Comparison of ENCODE assay signal across 9 cellular contexts in the genomic region with DNA sequence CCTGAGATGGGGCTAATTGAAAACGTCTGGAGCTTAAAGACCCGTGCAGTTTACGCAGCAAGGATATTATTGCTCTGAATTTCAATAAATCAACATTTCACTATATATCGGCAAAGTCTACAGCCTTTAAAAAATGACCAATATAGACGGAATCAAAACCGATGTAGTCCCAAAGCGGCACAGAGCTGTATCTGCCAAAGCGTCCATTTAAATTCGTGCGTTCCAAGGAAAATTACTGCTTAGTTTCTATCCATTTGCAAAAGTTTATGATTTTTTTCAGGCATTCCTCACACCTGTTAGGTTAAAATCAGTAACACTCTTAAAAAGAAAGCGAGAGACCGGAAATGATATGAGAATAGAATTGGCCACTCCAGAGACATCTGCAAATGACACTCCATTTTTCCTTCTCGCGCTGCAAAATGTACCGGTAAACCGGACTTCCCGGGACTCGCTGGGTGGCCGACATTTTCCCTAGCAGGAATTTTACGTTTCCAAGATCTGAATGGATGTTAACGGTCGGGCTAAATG. TPM values are rescaled to one million over a fixed set of nuclear protein-coding genes. Genes with fewer than 3 reads are reported as not detected.
DNase-seq lines count a peak whose midpoint lies in the region; ATAC-seq, FAIRE-seq and TF ChIP-seq lines count a peak whose summit lies in the region.
"Had no signal": no experiment of that assay in that cellular context is flagged by ENCODE, and none has a peak within 500 bp of the region (broad histone marks: within the 10 kb centered on the region; RNA-seq: fewer than 3 reads in every experiment).

No MANE protein-coding gene starts in this region.

- ATAC-seq in HG02840 (IDR thresholded peaks at IDR 0.05; ENCODE audit: low FRiP score, unreplicated experiment) (peak; percentile 8), GM19328 (IDR thresholded peaks at IDR 0.05; ENCODE audit: unreplicated experiment) (no peak)

- H3K27ac ChIP-seq in RWPE1 (peak overlapping the region; percentile 96), esophagus muscularis mucosa (replicated peaks in 1 of 4) (peak overlapping the region; percentile 96 to 100 (median 97))

- 4% methylated on average over 22 of the region's 22 CpGs for WGBS in esophagus muscularis mucosa

- peak; percentile 49 for FAIRE-seq in GM18507 (lab: Jason Lieb, UNC)

- no peak for DNase-seq in GM18507 (ENCODE audit: extremely low spot score, insufficient read length, low read depth)
- DNase-seq in RWPE1 (ENCODE audit: low spot score), result no peak
- no peak for DNase-seq in esophagus muscularis mucosa (ENCODE audit: extremely low spot score)
- DNase-seq in neural crest cell (ENCODE audit: low read depth, low spot score), result no peak
- DNase-seq in KG1 (lab: John Stamatoyannopoulos, UW), result no peak
- DNase-seq in GF-D8 (lab: John Stamatoyannopoulos, UW), result no peak

- peak overlapping the region; percentile 100 for H3K27ac Mint-ChIP-seq in neural crest cell (ENCODE audit: unreplicated experiment)

- H3K27me3 Mint-ChIP-seq in neural crest cell (ENCODE audit: low read depth), result peaks cover 15% of the 10 kb centered on the region

- peaks cover 29 to 40% (median 36%) of the 10 kb centered on the region in 4 donors for H3K4me1 ChIP-seq in esophagus muscularis mucosa

- no peaks in the 10 kb centered on the region for H3K9me3 ChIP-seq in esophagus muscularis mucosa

- H3K36me3 ChIP-seq in esophagus muscularis mucosa, result peaks cover 22 to 36% (median 34%) of the 10 kb centered on the region in 4 donors

- peaks cover 34% of the 10 kb centered on the region for H3K36me3 Mint-ChIP-seq in neural crest cell (ENCODE audit: low read depth)

- TF ChIP-seq CTCF in RWPE1 (conservative IDR thresholded peaks at IDR 0.05; ENCODE audit: low read depth) (no peak), esophagus muscularis mucosa (IDR thresholded peaks at IDR 0.05) (no peak), neural crest cell (conservative IDR thresholded peaks at IDR 0.05) (no peak)

- peak overlapping the region; percentile 99 for H3K4me3 Mint-ChIP-seq in neural crest cell

- peak overlapping the region; percentile 81 to 91 (median 86) for H3K4me3 ChIP-seq in esophagus muscularis mucosa

- intact Hi-C loops in esophagus muscularis mucosa (cut with DNase I), result no loop called here

- peaks cover 0 to 5% (median 0%) of the 10 kb centered on the region in 4 donors for H3K27me3 ChIP-seq in esophagus muscularis mucosa

- no peak for TF ChIP-seq POLR2A in esophagus muscularis mucosa (IDR thresholded peaks at IDR 0.05; ENCODE audit: low read depth)

- CTCF ChIA-PET in RWPE1 (lab: Yijun Ruan, JAX), result interaction anchor here (0.8 to 2.0 kb wide), 3 partner anchors 166 to 168 kb away, joined by 3 to 12 read pairs (median 3); no protein-coding TSS in a partner anchor

- H3K9me3 Mint-ChIP-seq in neural crest cell, result no peaks in the 10 kb centered on the region

- POLR2A ChIA-PET in RWPE1 (lab: Yijun Ruan, JAX; ENCODE audit: low non-redundant PET), result interaction anchor here (0.8 to 1.9 kb wide), 2 partner anchors 166 to 212 kb away, joined by 3 to 9 read pairs; partner anchors contain the start of gene DNAJB11

- TF ChIP-seq EP300 in esophagus muscularis mucosa (IDR thresholded peaks at IDR 0.05), result no peak

- H3K4me1 Mint-ChIP-seq in neural crest cell, result peaks cover 48% of the 10 kb centered on the region

RNA-seq across cellular contexts. Expression of gene EIF4A2, which starts 0.8 kb away (rescaled TPM):
- total RNA-seq in esophagus muscularis mucosa (100 to 1,000 TPM; 312 to 516 (median 413) TPM), neural crest cell (364 and 369 TPM in 2 replicates)

RNA-seq across cellular contexts. Expression of gene RFC4, which starts 23.7 kb away (rescaled TPM):
- total RNA-seq in esophagus muscularis mucosa (10 to 100 TPM; 12.1 to 12.9 (median 12.5) TPM), neural crest cell (105 and 107 TPM in 2 replicates)

RNA-seq across cellular contexts. Expression of gene ADIPOQ, which starts 59.9 kb away (rescaled TPM):
- under 1 TPM; 0.17 to 0.84 (median 0.49) TPM for total RNA-seq in esophagus muscularis mucosa
- total RNA-seq in neural crest cell, result not detected in 2 replicates
- total RNA-seq: activated CD8-positive, alpha-beta memory T cell treated with anti-CD3 and anti-CD28 coated beads for 36 hours had no signal
